In the genomic region with DNA sequence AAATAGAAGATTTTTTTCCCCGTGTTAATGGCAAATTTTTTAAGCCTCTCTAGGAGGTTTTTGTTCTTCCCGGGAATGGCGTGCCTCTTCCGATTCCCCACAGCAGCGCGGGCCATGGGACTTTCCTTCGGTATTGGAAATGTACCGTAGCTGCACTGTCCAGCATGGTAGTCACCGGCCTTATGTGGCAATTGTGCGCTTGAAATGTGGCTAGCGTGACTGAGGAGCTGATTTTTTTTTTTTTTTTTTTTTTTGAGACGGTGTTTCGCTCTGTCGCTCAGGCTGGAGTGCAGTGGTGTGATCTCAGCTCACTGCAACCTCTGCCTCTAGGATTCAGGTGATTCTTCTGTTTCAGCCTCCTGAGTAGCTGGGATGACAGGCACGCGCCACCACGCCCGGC, we compare ENCODE assay signal across 12 cellular contexts. TPM values are rescaled to one million over a fixed set of nuclear protein-coding genes. Genes with fewer than 3 reads are reported as not detected.
DNase-seq lines count a peak whose midpoint lies in the region; ATAC-seq, FAIRE-seq and TF ChIP-seq lines count a peak whose summit lies in the region.
"Had no signal": no experiment of that assay in that cellular context is flagged by ENCODE, and none has a peak within 500 bp of the region (broad histone marks: within the 10 kb centered on the region; RNA-seq: fewer than 3 reads in every experiment).

No MANE protein-coding gene starts in this region.

- no peak for ATAC-seq in HG02884 (IDR thresholded peaks at IDR 0.05; ENCODE audit: unreplicated experiment)

- peak overlapping the region; percentile 36 for H3K4me3 Mint-ChIP-seq in astrocyte (ENCODE audit: unreplicated experiment)

- H3K27ac ChIP-seq in astrocyte (ENCODE audit: low read depth, low read length), result no peak overlapping the region
- H3K27ac ChIP-seq in neutrophil, result peak overlapping the region; percentile 70
- H3K27ac ChIP-seq: 22Rv1, brain microvascular endothelial cell, upper lobe of left lung had no signal

- H3K9me3 Mint-ChIP-seq in astrocyte (ENCODE audit: unreplicated experiment), result peaks cover 9% of the 10 kb centered on the region

- H3K4me2 ChIP-seq in Loucy (ENCODE audit: low read depth, low read length, poor library complexity, severe bottlenecking), result peak overlapping the region; percentile 80
- H3K4me2 ChIP-seq in astrocyte (ENCODE audit: low read length), result no peak overlapping the region

- no peak for FAIRE-seq in astrocyte (lab: Jason Lieb, UNC)

- peak overlapping the region; percentile 92 for H2AFZ ChIP-seq in Loucy (ENCODE audit: low read length)
- H2AFZ ChIP-seq in astrocyte (ENCODE audit: low read depth, low read length), result no peak overlapping the region

- H3K4me1 Mint-ChIP-seq in astrocyte (ENCODE audit: low read depth, unreplicated experiment), result peaks cover 8% of the 10 kb centered on the region

- H3K36me3 Mint-ChIP-seq in astrocyte (ENCODE audit: low read depth, unreplicated experiment), result no peaks in the 10 kb centered on the region

- H3F3A ChIP-seq in Loucy (ENCODE audit: low read depth), result no peaks in the 10 kb centered on the region

- H3K79me2 ChIP-seq in Loucy (ENCODE audit: insufficient read depth, low read length), result peaks cover 14% of the 10 kb centered on the region
- peaks cover 28% of the 10 kb centered on the region for H3K79me2 ChIP-seq in astrocyte (ENCODE audit: insufficient read depth, low read length)

- DNase-seq in NCI-H2029 treated with DMSO at 0.1 percent for 48 hours (lab: John Stamatoyannopoulos, UW) (peak; percentile 1), NCI-H2029 (lab: John Stamatoyannopoulos, UW) (no peak), astrocyte (ENCODE audit: low read depth) (no peak), epidermal melanocyte (ENCODE audit: insufficient read length, low spot score) (no peak), SIG-M5 (lab: John Stamatoyannopoulos, UW) (no peak)
- DNase-seq: activated CD4-positive, alpha-beta T cell treated with anti-CD3 and anti-CD28 coated beads, Interleukin-2, amount 50 U/mL, for 4 hours had no signal

- H3K9me3 ChIP-seq in Loucy (ENCODE audit: insufficient read depth, low read depth, low read length), result no peaks in the 10 kb centered on the region
- H3K9me3 ChIP-seq in astrocyte (ENCODE audit: insufficient read depth, low read depth, low read length), result no peaks in the 10 kb centered on the region
- H3K9me3 ChIP-seq in neutrophil, result no peaks in the 10 kb centered on the region
- H3K9me3 ChIP-seq: upper lobe of left lung had no signal

- TF ChIP-seq CTCF in Loucy (conservative IDR thresholded peaks at IDR 0.05; ENCODE audit: low read length) (no peak), astrocyte (IDR thresholded peaks at IDR 0.05; ENCODE audit: insufficient read depth, low read depth, low read length) (no peak), neutrophil (IDR thresholded peaks at IDR 0.05) (no peak)

- no peaks in the 10 kb centered on the region for H4K20me1 ChIP-seq in Loucy (ENCODE audit: insufficient read depth, low read length, poor library complexity, severe bottlenecking)
- H4K20me1 ChIP-seq in astrocyte (ENCODE audit: insufficient read depth, low read length), result no peaks in the 10 kb centered on the region

- H3K36me3 ChIP-seq in Loucy (ENCODE audit: insufficient read depth, low read length), result no peaks in the 10 kb centered on the region
- H3K36me3 ChIP-seq in astrocyte (ENCODE audit: insufficient read depth, low read length), result peaks cover 5% of the 10 kb centered on the region
- H3K36me3 ChIP-seq in neutrophil, result no peaks in the 10 kb centered on the region

- H3K9ac ChIP-seq in Loucy (ENCODE audit: low read depth, low read length, poor library complexity, severe bottlenecking) (peak overlapping the region; percentile 46), astrocyte (ENCODE audit: low read length) (no peak overlapping the region)

- H3K27ac Mint-ChIP-seq in astrocyte (ENCODE audit: unreplicated experiment), result no peak overlapping the region

- H3K27me3 ChIP-seq in Loucy (ENCODE audit: insufficient read depth, low read length, poor library complexity, severe bottlenecking) (peaks cover 5% of the 10 kb centered on the region), astrocyte (ENCODE audit: insufficient read depth, low read length) (no peaks in the 10 kb centered on the region), neutrophil (no peaks in the 10 kb centered on the region)
- H3K27me3 ChIP-seq: brain microvascular endothelial cell, upper lobe of left lung had no signal

- H3K4me1 ChIP-seq in Loucy (ENCODE audit: insufficient read depth, low read length, poor library complexity, severe bottlenecking) (peaks cover 26% of the 10 kb centered on the region), astrocyte (ENCODE audit: insufficient read depth, low read length) (peaks cover 8% of the 10 kb centered on the region), neutrophil (ENCODE audit: control insufficient read depth in 1 of 2, insufficient read depth in 1 of 2, low read depth in 1 of 2, low read length in 1 of 2) (peaks cover 41 to 46% of the 10 kb centered on the region in 2 experiments)

- H3K9me2 ChIP-seq in Loucy (replicated peaks; ENCODE audit: low read depth, low read length), result no peaks in the 10 kb centered on the region

- no peaks in the 10 kb centered on the region for H3K27me3 Mint-ChIP-seq in astrocyte (ENCODE audit: low read depth, unreplicated experiment)

- H3K4me3 ChIP-seq in Loucy (ENCODE audit: low read length, poor library complexity, severe bottlenecking) (peak overlapping the region; percentile 69), astrocyte (ENCODE audit: insufficient read depth, low read depth, low read length) (no peak overlapping the region), neutrophil (ENCODE audit: low read depth in 1 of 2, low read length in 1 of 2) (peak overlapping the region; percentile 74 to 77)

RNA-seq across cellular contexts. Expression of gene TCTN3, which starts 0.9 kb away (rescaled TPM):
- 43.3 and 44.3 TPM in 2 replicates for total RNA-seq in astrocyte

RNA-seq across cellular contexts. Expression of gene ALDH18A1, which starts 38.2 kb away (rescaled TPM):
- total RNA-seq in astrocyte, result 121 and 130 TPM in 2 replicates
